Comparison of ENCODE assay signal across 1 cellular context in the genomic region with DNA sequence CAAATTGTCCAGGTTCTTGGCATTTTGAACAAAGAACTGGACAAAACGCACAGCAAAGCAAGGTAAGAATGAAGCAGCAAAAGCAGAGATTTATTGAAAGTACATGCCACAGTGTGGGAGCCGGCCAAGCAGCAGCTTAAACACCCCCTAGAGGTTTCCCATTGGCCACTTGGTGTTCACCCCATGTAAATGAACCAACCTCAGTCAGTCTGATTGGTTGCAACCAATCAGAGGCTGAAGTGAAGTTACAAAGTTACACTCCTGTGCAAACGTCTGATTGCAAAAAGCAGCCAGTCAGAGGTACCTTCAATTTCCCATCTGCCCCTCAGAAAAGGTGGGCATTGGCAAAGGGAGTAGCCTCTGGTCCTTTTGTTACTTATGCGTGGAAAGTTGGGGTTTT.
A peak's percentile ranks its signal among the peaks of the same experiment; 100 is the strongest.
TF ChIP-seq lines count a peak whose summit lies in the region.

No MANE protein-coding gene starts in this region.

TF ChIP-seq in HepG2, 621 proteins besides CTCF, POLR2A, EP300 and RAD21 (continued from another document and continues in another):
- TF ChIP-seq FOXP4 (CRISPR knock-in tag; IDR thresholded peaks at IDR 0.05) (0 out of 2 replicates have a peak, but pooled peaks have one; percentile 3), ZNF660 (CRISPR knock-in tag; IDR thresholded peaks at IDR 0.05; ENCODE audit: borderline replicate concordance, low read depth) (no peak), RFX1 (IDR thresholded peaks at IDR 0.05) (no peak), ZNF362 (CRISPR knock-in tag; IDR thresholded peaks at IDR 0.05; ENCODE audit: borderline replicate concordance) (no peak), FOXO1 (CRISPR knock-in tag; IDR thresholded peaks at IDR 0.05) (no peak), ZNF230 (CRISPR knock-in tag; IDR thresholded peaks at IDR 0.05) (no peak), ZKSCAN5 (CRISPR knock-in tag; IDR thresholded peaks at IDR 0.05) (no peak), KDM5B (CRISPR knock-in tag; IDR thresholded peaks at IDR 0.05; ENCODE audit: borderline replicate concordance) (no peak), GFI1 (CRISPR knock-in tag; IDR thresholded peaks at IDR 0.05; ENCODE audit: borderline replicate concordance) (peak; percentile 98), JUND (CRISPR knock-in tag; IDR thresholded peaks at IDR 0.05) (no peak), ZFP36L1 (CRISPR knock-in tag; IDR thresholded peaks at IDR 0.05) (no peak), ZNF34 (CRISPR knock-in tag; IDR thresholded peaks at IDR 0.05; ENCODE audit: borderline replicate concordance) (no peak), ZNF75D (CRISPR knock-in tag; IDR thresholded peaks at IDR 0.05; ENCODE audit: borderline replicate concordance) (no peak), ATAD3A (CRISPR knock-in tag; IDR thresholded peaks at IDR 0.05) (no peak), MBD4 (IDR thresholded peaks at IDR 0.05; ENCODE audit: borderline replicate concordance, low read length) (no peak), ZNF775 (CRISPR knock-in tag; IDR thresholded peaks at IDR 0.05; ENCODE audit: borderline replicate concordance) (no peak), NFKB2 (CRISPR knock-in tag; IDR thresholded peaks at IDR 0.05; ENCODE audit: borderline replicate concordance) (no peak), ZNF572 (CRISPR knock-in tag; IDR thresholded peaks at IDR 0.05) (no peak), XRCC5 (optimal IDR thresholded peaks at IDR 0.05; ENCODE audit: low read length) (no peak), ARID5B (CRISPR knock-in tag; IDR thresholded peaks at IDR 0.05) (no peak), ZNF788 (CRISPR knock-in tag; IDR thresholded peaks at IDR 0.05; ENCODE audit: borderline replicate concordance) (no peak), STAG1 (CRISPR knock-in tag; IDR thresholded peaks at IDR 0.05) (no peak), ZKSCAN8 (CRISPR knock-in tag; IDR thresholded peaks at IDR 0.05; ENCODE audit: borderline replicate concordance) (no peak), ZNF235 (CRISPR knock-in tag; IDR thresholded peaks at IDR 0.05; ENCODE audit: borderline replicate concordance) (no peak), ATF1 (CRISPR knock-in tag; IDR thresholded peaks at IDR 0.05) (no peak), ZSCAN21 (CRISPR knock-in tag; IDR thresholded peaks at IDR 0.05; ENCODE audit: borderline replicate concordance) (no peak), BRCA1 (CRISPR knock-in tag; IDR thresholded peaks at IDR 0.05) (no peak), TCF7 (IDR thresholded peaks at IDR 0.05; ENCODE audit: low read depth) (no peak), PHF5A (CRISPR knock-in tag; IDR thresholded peaks at IDR 0.05; ENCODE audit: low read depth, unreplicated experiment) (no peak), KDM2A (CRISPR knock-in tag; IDR thresholded peaks at IDR 0.05; ENCODE audit: borderline replicate concordance, low read depth) (no peak; the same call in 1 of the 2 replicates), SMARCC2 (IDR thresholded peaks at IDR 0.05) (no peak), RORA (CRISPR knock-in tag; IDR thresholded peaks at IDR 0.05) (no peak), POLR2AphosphoS2 (IDR thresholded peaks at IDR 0.05; ENCODE audit: low read depth, low read length) (no peak), ZNF24 (IDR thresholded peaks at IDR 0.05) (no peak), ZHX2 (IDR thresholded peaks at IDR 0.05; ENCODE audit: low read depth) (no peak), ZHX2 (CRISPR knock-in tag; IDR thresholded peaks at IDR 0.05; ENCODE audit: borderline replicate concordance) (no peak), PAX8 (CRISPR knock-in tag; IDR thresholded peaks at IDR 0.05; ENCODE audit: borderline replicate concordance) (no peak), RBAK (CRISPR knock-in tag; IDR thresholded peaks at IDR 0.05) (no peak), MED1 (CRISPR knock-in tag; IDR thresholded peaks at IDR 0.05) (peak; percentile 27; the same call in 1 of the 2 replicates), BCL6 (CRISPR knock-in tag; IDR thresholded peaks at IDR 0.05) (no peak), HDAC2 (CRISPR knock-in tag; IDR thresholded peaks at IDR 0.05) (peak; percentile 15; the same call in 1 of the 2 replicates), REXO4 (CRISPR knock-in tag; IDR thresholded peaks at IDR 0.05; ENCODE audit: borderline replicate concordance) (no peak), NFKBIZ (CRISPR knock-in tag; IDR thresholded peaks at IDR 0.05) (no peak), ZNF891 (CRISPR knock-in tag; IDR thresholded peaks at IDR 0.05) (no peak), RFX3 (CRISPR knock-in tag; IDR thresholded peaks at IDR 0.05) (no peak), ZNF10 (CRISPR knock-in tag; IDR thresholded peaks at IDR 0.05; ENCODE audit: borderline replicate concordance, low read depth) (no peak), DDIT3 (CRISPR knock-in tag; IDR thresholded peaks at IDR 0.05) (no peak), IRF2 (CRISPR knock-in tag; IDR thresholded peaks at IDR 0.05) (0 out of 2 replicates have a peak, but pooled peaks have one; percentile 15), ZNF333 (CRISPR knock-in tag; IDR thresholded peaks at IDR 0.05; ENCODE audit: borderline replicate concordance) (no peak), RCOR2 (CRISPR knock-in tag; IDR thresholded peaks at IDR 0.05) (no peak), HIVEP1 (CRISPR knock-in tag; IDR thresholded peaks at IDR 0.05) (no peak), ZNF781 (CRISPR knock-in tag; IDR thresholded peaks at IDR 0.05; ENCODE audit: borderline replicate concordance, not compliant biosample characterization) (no peak)
- TF ChIP-seq, protein P1, sequence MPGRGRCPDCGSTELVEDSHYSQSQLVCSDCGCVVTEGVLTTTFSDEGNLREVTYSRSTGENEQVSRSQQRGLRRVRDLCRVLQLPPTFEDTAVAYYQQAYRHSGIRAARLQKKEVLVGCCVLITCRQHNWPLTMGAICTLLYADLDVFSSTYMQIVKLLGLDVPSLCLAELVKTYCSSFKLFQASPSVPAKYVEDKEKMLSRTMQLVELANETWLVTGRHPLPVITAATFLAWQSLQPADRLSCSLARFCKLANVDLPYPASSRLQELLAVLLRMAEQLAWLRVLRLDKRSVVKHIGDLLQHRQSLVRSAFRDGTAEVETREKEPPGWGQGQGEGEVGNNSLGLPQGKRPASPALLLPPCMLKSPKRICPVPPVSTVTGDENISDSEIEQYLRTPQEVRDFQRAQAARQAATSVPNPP (CRISPR knock-in tag; IDR thresholded peaks at IDR 0.05) = no peak
